7 cellular contexts compared by ENCODE assay signal in the genomic region with DNA sequence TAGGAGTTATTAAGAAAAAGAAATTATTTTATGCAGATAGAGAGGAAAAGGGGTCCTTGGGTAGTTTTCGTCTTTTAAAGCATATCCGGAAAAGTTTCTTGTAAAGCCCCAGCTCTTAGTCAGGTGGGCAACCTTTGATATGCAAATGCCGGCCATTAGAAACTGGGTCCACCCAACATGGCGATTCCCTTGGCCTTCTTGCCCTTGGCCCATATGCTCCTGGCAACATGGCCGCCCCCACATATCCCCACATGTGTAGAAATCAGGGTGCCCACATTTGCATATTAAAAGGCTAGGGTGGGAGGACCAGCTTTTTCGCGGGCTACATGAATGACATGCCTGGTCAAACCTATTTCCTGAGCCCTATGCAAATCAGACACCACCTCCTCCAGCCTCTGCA.
"Had no signal": no experiment of that assay in that cellular context is flagged by ENCODE, and none has a peak within 500 bp of the region (broad histone marks: within the 10 kb centered on the region; RNA-seq: fewer than 3 reads in every experiment).

No MANE protein-coding gene starts in this region.

- H3K9me3 Mint-ChIP-seq: H9 had no signal

- H3K4me1 Mint-ChIP-seq: IgD-negative memory B cell had no signal

- H3K4me3 ChIP-seq: GM23248 had no signal

- FAIRE-seq: H54, HTR-8/SVneo had no signal

- H3K9ac ChIP-seq: GM23248 had no signal

- H3K36me3 Mint-ChIP-seq: IgD-negative memory B cell had no signal

- H3K27ac Mint-ChIP-seq: IgD-negative memory B cell had no signal

- H2AFZ ChIP-seq: GM23248 had no signal

- H3K4me3 Mint-ChIP-seq: H9, IgD-negative memory B cell had no signal

- H3K27ac ChIP-seq: GM23248 had no signal

- DNase-seq: GM23248, GOT3, H9, HCEC 1CT had no signal
